Comparison of ENCODE assay signal across 12 cellular contexts in genomic region chr1:33219886-33220661, GRCh38. TPM values are rescaled to one million over a fixed set of nuclear protein-coding genes. Genes with fewer than 3 reads are reported as not detected.
DNase-seq lines count a peak whose midpoint lies in the region; ATAC-seq lines count a peak whose summit lies in the region.
"Had no signal": no experiment of that assay in that cellular context is flagged by ENCODE, and none has a peak within 500 bp of the region (broad histone marks: within the 10 kb centered on the region; RNA-seq: fewer than 3 reads in every experiment).

No MANE protein-coding gene starts in this region.

- no peak for ATAC-seq in GM21360 (IDR thresholded peaks at IDR 0.05; ENCODE audit: unreplicated experiment)

- DNase-seq in DMS53 (lab: John Stamatoyannopoulos, UW) (peak; percentile 38), DMS53 treated with DMSO at 0.1 percent for 48 hours (lab: John Stamatoyannopoulos, UW; ENCODE audit: unreplicated experiment) (no peak), T1000 (lab: John Stamatoyannopoulos, UW) (peak; percentile 40), iPS-NIHi11 (ENCODE audit: low spot score) (peak; percentile 45), ureter (ENCODE audit: low spot score) (peak; percentile 64), midbrain (lab: John Stamatoyannopoulos, UW) (no peak), HuH-7.5 (ENCODE audit: low spot score) (no peak)
- DNase-seq: DMS79 treated with DMSO at 0.1 percent for 48 hours; NCI-H2081; Peyer's patch; stimulated activated CD4-positive, alpha-beta T cell treated with anti-CD3 and anti-CD28 coated beads, Interleukin-15, amount 100 ng/mL, for 24 hours had no signal

RNA-seq across cellular contexts. Expression of gene ZNF362, which starts 36.2 kb away (rescaled TPM):
- 53.7 TPM for total RNA-seq in ureter

RNA-seq across cellular contexts. Expression of gene TRIM62, which starts 38.2 kb away (rescaled TPM):
- 16.1 TPM for total RNA-seq in ureter

Comparison
In these comparisons a context has a peak if more than half of its experiments do, and no peak if none do; other contexts are left out.
1. DNase-seq: peak in DMS53 (single experiment), T1000 (single experiment), iPS-NIHi11 (single experiment) and ureter (single experiment); none in DMS53 treated with DMSO at 0.1 percent for 48 hours (single experiment), midbrain (single experiment) and HuH-7.5 (single experiment).